19 cellular contexts compared by ENCODE assay signal in the genomic region with DNA sequence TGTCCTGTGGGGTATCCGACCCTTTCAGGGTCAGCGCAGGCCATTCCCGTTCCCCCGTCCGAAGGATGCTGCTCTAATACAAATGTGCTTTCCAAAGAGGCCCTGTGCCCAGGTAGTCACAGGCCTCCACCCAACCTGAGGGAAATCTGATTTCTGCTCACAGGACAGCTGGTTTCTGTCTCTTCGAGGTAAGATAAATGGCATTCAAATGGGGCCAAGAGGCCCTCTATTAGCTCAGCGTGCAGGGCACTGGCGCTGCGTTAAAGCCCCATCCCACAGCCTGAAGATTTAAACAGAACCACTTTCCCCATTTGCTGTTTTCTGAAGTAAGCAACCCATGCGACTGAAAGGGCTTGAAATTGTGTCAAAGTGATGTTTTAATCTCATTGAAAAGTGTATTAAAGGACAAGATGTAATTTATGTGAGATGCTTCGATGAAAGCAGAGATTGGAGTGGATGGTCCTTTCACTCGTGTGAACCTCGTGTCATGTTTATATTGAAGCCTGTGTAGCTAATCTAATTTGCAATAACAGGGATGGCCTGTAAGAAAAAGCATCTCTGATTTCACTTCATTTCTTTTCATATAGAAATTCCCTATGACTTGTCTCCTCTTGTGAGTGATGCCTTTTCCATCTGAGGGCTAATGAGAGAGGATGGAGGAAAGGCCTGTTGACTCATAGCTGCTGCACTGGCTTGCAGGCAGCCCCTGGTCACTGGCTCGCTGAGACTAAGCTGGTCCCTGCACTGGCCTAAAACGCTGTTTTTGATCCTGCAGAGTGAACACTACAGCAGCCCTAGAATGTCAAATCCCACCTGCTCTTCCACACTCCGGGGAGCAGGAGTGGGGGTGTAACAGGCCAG. TPM values are rescaled to one million over a fixed set of nuclear protein-coding genes. Genes with fewer than 3 reads are reported as not detected.
"Had no signal": no experiment of that assay in that cellular context is flagged by ENCODE, and none has a peak within 500 bp of the region (broad histone marks: within the 10 kb centered on the region; RNA-seq: fewer than 3 reads in every experiment).

No MANE protein-coding gene starts in this region.

- H3K27ac ChIP-seq: cardiac muscle cell, esophagus muscularis mucosa, spleen, tibial nerve had no signal

- H3K4me3 Mint-ChIP-seq: activated CD8-positive, alpha-beta memory T cell treated with anti-CD3 and anti-CD28 coated beads, Interleukin-2, amount 10 ng/mL, durations not matched to agents 7 days and 5 days; activated T-cell treated with anti-CD3 and anti-CD28 coated beads, Interleukin-2, amount 50 U/mL, for 4 hours; stimulated activated memory B cell treated with anti-CD40 and anti-IgM and Interleukin-4, amounts not matched to agents 10 μg/mL and 1 μg/mL and 100 μg/mL, for 72 hours had no signal

- H3K36me3 Mint-ChIP-seq: stimulated activated memory B cell treated with anti-CD40 and anti-IgM and Interleukin-4, amounts not matched to agents 10 μg/mL and 1 μg/mL and 100 μg/mL, for 72 hours had no signal

- H3K4me3 ChIP-seq: cardiac muscle cell, esophagus muscularis mucosa, spleen, tibial nerve had no signal

- H3K9me3 Mint-ChIP-seq: activated T-cell treated with anti-CD3 and anti-CD28 coated beads, Interleukin-2, amount 50 U/mL, for 4 hours; stimulated activated memory B cell treated with anti-CD40 and anti-IgM and Interleukin-4, amounts not matched to agents 10 μg/mL and 1 μg/mL and 100 μg/mL, for 72 hours had no signal

- H3K9me3 ChIP-seq: esophagus muscularis mucosa, tibial nerve had no signal

- ATAC-seq: activated CD8-positive, alpha-beta memory T cell treated with anti-CD3 and anti-CD28 coated beads, Interleukin-2, amount 10 ng/mL, durations not matched to agents 7 days and 5 days; activated T-cell treated with anti-CD3 and anti-CD28 coated beads, Interleukin-2, amount 50 U/mL, for 4 hours; naive thymus-derived CD4-positive, alpha-beta T cell; sciatic nerve; stimulated activated memory B cell treated with anti-CD40 and anti-IgM and Interleukin-4, amounts not matched to agents 10 μg/mL and 1 μg/mL and 100 μg/mL, for 72 hours had no signal

- H3K36me3 ChIP-seq: cardiac muscle cell, esophagus muscularis mucosa, spleen, tibial nerve had no signal

- DNase-seq: activated CD4-positive, CD25-positive, alpha-beta regulatory T cell; activated CD8-positive, alpha-beta memory T cell treated with anti-CD3 and anti-CD28 coated beads, Interleukin-2, amount 10 ng/mL, durations not matched to agents 7 days and 5 days; activated gamma-delta T cell treated with Interleukin-2 at 50 U/mL for 16 hours; activated T-cell treated with anti-CD3 and anti-CD28 coated beads, Interleukin-2, amount 50 U/mL, for 4 hours; aorta; naive thymus-derived CD4-positive, alpha-beta T cell; nucleus accumbens; spleen; stimulated activated CD4-positive, alpha-beta T cell treated with anti-CD3 and anti-CD28 coated beads, Interleukin-1b, Interleukin-23, amount 100 ng/mL, for 48 hours had no signal

- H3K4me1 Mint-ChIP-seq: activated CD8-positive, alpha-beta memory T cell treated with anti-CD3 and anti-CD28 coated beads, Interleukin-2, amount 10 ng/mL, durations not matched to agents 7 days and 5 days; stimulated activated memory B cell treated with anti-CD40 and anti-IgM and Interleukin-4, amounts not matched to agents 10 μg/mL and 1 μg/mL and 100 μg/mL, for 72 hours had no signal

- H3K27ac Mint-ChIP-seq: progenitor cell of endocrine pancreas; stimulated activated memory B cell treated with anti-CD40 and anti-IgM and Interleukin-4, amounts not matched to agents 10 μg/mL and 1 μg/mL and 100 μg/mL, for 72 hours had no signal

RNA-seq across cellular contexts. Expression of gene SOX1, which starts 7.3 kb away (rescaled TPM):
- total RNA-seq: activated CD8-positive, alpha-beta memory T cell treated with anti-CD3 and anti-CD28 coated beads, Interleukin-2, amount 10 ng/mL, durations not matched to agents 7 days and 5 days; aorta; cardiac muscle cell; fibroblast of villous mesenchyme; lung microvascular endothelial cell; mononuclear cell; naive thymus-derived CD4-positive, alpha-beta T cell; sciatic nerve; spleen; subcutaneous adipose tissue; tibial nerve had no signal
